In genomic region chr4:134327274-134328122, GRCh38 we compare ENCODE assay signal across 22 cellular contexts.
"Had no signal": no experiment of that assay in that cellular context is flagged by ENCODE, and none has a peak within 500 bp of the region (broad histone marks: within the 10 kb centered on the region; RNA-seq: fewer than 3 reads in every experiment).

No MANE protein-coding gene starts in this region.

- H2AFZ ChIP-seq: parathyroid adenoma had no signal

- ATAC-seq: activated CD4-positive, alpha-beta T cell treated with anti-CD3 and anti-CD28 coated beads for 36 hours; gastrocnemius medialis; left cardiac atrium; right lobe of liver; stimulated activated naive B cell treated with anti-CD40 and anti-IgM and Interleukin-4, amounts not matched to agents 10 μg/mL and 1 μg/mL and 100 μg/mL, for 72 hours had no signal

- H3K36me3 ChIP-seq: colonic mucosa, esophagus squamous epithelium, gastrocnemius medialis, right lobe of liver, uterus had no signal

- H3K27ac ChIP-seq: colonic mucosa, esophagus squamous epithelium, gastrocnemius medialis, parathyroid adenoma, right lobe of liver, uterus had no signal

- H3K4me3 ChIP-seq: colonic mucosa, esophagus squamous epithelium, gastrocnemius medialis, right lobe of liver, uterus had no signal

- H3K4me1 ChIP-seq: colonic mucosa, esophagus squamous epithelium, gastrocnemius medialis, parathyroid adenoma, right lobe of liver, uterus had no signal

- DNase-seq: activated B cell treated with CpG ODN at 0.5 μM for 24 hours; activated CD4-positive, alpha-beta T cell treated with anti-CD3 and anti-CD28 coated beads for 36 hours; activated CD4-positive, alpha-beta T cell treated with anti-CD3 and anti-CD28 coated beads, Interleukin-2, amount 50 U/mL, for 48 hours; activated naive CD4-positive, alpha-beta T cell treated with anti-CD3 and anti-CD28 coated beads for 36 hours; activated naive CD8-positive, alpha-beta T cell treated with anti-CD3 and anti-CD28 coated beads, Interleukin-2, amount 10 ng/mL, durations not matched to agents 7 days and 5 days; activated T-cell treated with anti-CD3 and anti-CD28 coated beads, Interleukin-2, amount 50 U/mL, for 48 hours; amniotic stem cell; colonic mucosa; esophagus squamous epithelium; gastrocnemius medialis; hypothalamus; left cardiac atrium; mesenchymal stem cell; right lobe of liver; small intestine; stimulated activated CD4-positive, alpha-beta T cell treated with anti-CD3 and anti-CD28 coated beads, Interleukin-2, amount 100 ng/mL, for 48 hours; stimulated activated CD8-positive, alpha-beta memory T cell treated with anti-CD3 and anti-CD28 coated beads, Interleukin-4, amount 100 ng/mL, for 48 hours; stimulated activated naive B cell treated with anti-CD40 and anti-IgM and Interleukin-4, amounts not matched to agents 10 μg/mL and 1 μg/mL and 100 μg/mL, for 72 hours; T1000; trophoblast cell; uterus had no signal

- H3K9me3 ChIP-seq: colonic mucosa, esophagus squamous epithelium, gastrocnemius medialis, right lobe of liver, uterus had no signal

- H3K79me2 ChIP-seq: parathyroid adenoma had no signal

- H3K27me3 ChIP-seq: colonic mucosa, esophagus squamous epithelium, gastrocnemius medialis, right lobe of liver, uterus had no signal
